15 cellular contexts compared by ENCODE assay signal in the genomic region with DNA sequence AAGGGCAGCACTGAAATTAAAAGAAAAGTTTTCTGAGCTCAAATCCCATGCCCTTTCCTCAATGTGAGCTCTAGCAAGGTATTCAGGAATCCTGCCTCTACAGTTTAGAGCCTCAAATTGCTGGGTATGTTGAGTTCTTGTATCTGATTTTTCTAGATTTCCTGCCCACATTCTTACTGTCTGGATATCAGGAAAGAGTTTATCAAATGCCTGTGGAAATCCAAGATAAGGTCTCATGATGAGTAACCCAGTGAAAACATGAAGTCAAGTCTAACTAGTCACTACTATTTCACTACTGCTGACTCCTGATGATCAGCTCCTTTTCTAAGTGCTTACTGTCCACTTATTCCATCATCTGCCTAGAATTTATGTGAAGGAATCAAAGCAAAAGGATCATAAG. TPM values are rescaled to one million over a fixed set of nuclear protein-coding genes. Genes with fewer than 3 reads are reported as not detected.
DNase-seq lines count a peak whose midpoint lies in the region; ATAC-seq and TF ChIP-seq lines count a peak whose summit lies in the region.
"Had no signal": no experiment of that assay in that cellular context is flagged by ENCODE, and none has a peak within 500 bp of the region (broad histone marks: within the 10 kb centered on the region; RNA-seq: fewer than 3 reads in every experiment).

No MANE protein-coding gene starts in this region.

- H3K27me3 ChIP-seq in esophagus squamous epithelium, result no peaks in the 10 kb centered on the region
- H3K27me3 ChIP-seq: SJCRH30, transverse colon had no signal

- H3K27ac ChIP-seq in esophagus squamous epithelium, result no peak overlapping the region
- H3K27ac ChIP-seq: SJCRH30 had no signal

- no peak for TF ChIP-seq POLR2A in esophagus squamous epithelium (IDR thresholded peaks at IDR 0.05)

- H3K4me1 Mint-ChIP-seq in natural killer cell treated with Interleukin-12 subunit alpha and Interleukin-12 subunit beta and Interleukin-15 and Interleukin-18, amount 100 ng/mL, for 72 hours (ENCODE audit: low read depth in 2 of 2), result peaks cover 40 to 50% of the 10 kb centered on the region in 2 donors
- H3K4me1 Mint-ChIP-seq in natural killer cell, result peaks cover 0 to 11% of the 10 kb centered on the region in 2 donors
- peaks cover 12 to 23% (median 18%) of the 10 kb centered on the region in 4 donors for H3K4me1 Mint-ChIP-seq in naive thymus-derived CD8-positive, alpha-beta T cell

- DNase-seq in natural killer cell treated with Interleukin-12 subunit alpha and Interleukin-12 subunit beta and Interleukin-15 and Interleukin-18, amount 100 ng/mL, for 72 hours (ENCODE audit: low spot score), result no peak
- DNase-seq in natural killer cell, result no peak
- DNase-seq in astrocyte of the hippocampus (ENCODE audit: low read depth, low spot score), result peak; percentile 60
- peak; percentile 82 for DNase-seq in iris pigment epithelial cell (ENCODE audit: low read depth)
- DNase-seq in esophagus squamous epithelium (lab: John Stamatoyannopoulos, UW), result no peak
- DNase-seq in NCI-H1694 (lab: John Stamatoyannopoulos, UW), result no peak
- DNase-seq in NCI-H2196 (lab: John Stamatoyannopoulos, UW; ENCODE audit: unreplicated experiment), result no peak
- no peak for DNase-seq in naive thymus-derived CD8-positive, alpha-beta T cell
- DNase-seq: amniotic stem cell, KBM-7, NCI-H1436, NCI-H82, SJCRH30, transverse colon had no signal

- no peak for TF ChIP-seq CTCF in natural killer cell (IDR thresholded peaks at IDR 0.05)
- no peak for TF ChIP-seq CTCF in esophagus squamous epithelium (IDR thresholded peaks at IDR 0.05)

- no peaks in the 10 kb centered on the region for H3K27me3 Mint-ChIP-seq in natural killer cell treated with Interleukin-12 subunit alpha and Interleukin-12 subunit beta and Interleukin-15 and Interleukin-18, amount 100 ng/mL, for 72 hours
- H3K27me3 Mint-ChIP-seq in natural killer cell (ENCODE audit: low read depth in 2 of 2), result no peaks in the 10 kb centered on the region
- H3K27me3 Mint-ChIP-seq in naive thymus-derived CD8-positive, alpha-beta T cell, result no peaks in the 10 kb centered on the region

- intact Hi-C loops in natural killer cell (cut with micrococcal nuclease) (no loop called here), esophagus squamous epithelium (cut with DNase I) (no loop called here)

- no peaks in the 10 kb centered on the region for H3K9me3 ChIP-seq in esophagus squamous epithelium
- H3K9me3 ChIP-seq: SJCRH30, transverse colon had no signal

- peak overlapping the region in 1 of 2 donors; percentile 30 for H3K27ac Mint-ChIP-seq in natural killer cell treated with Interleukin-12 subunit alpha and Interleukin-12 subunit beta and Interleukin-15 and Interleukin-18, amount 100 ng/mL, for 72 hours
- H3K27ac Mint-ChIP-seq in natural killer cell, result no peak overlapping the region
- H3K27ac Mint-ChIP-seq in naive thymus-derived CD8-positive, alpha-beta T cell, result peak overlapping the region in 3 of 10 donors; percentile 7 to 47 (median 40)

- peaks cover 5 to 23% (median 6%) of the 10 kb centered on the region in 3 donors for H3K4me1 ChIP-seq in esophagus squamous epithelium

- no peak for ATAC-seq in natural killer cell treated with Interleukin-12 subunit alpha and Interleukin-12 subunit beta and Interleukin-15 and Interleukin-18, amount 100 ng/mL, for 72 hours
- no peak for ATAC-seq in natural killer cell
- no peak for ATAC-seq in naive thymus-derived CD8-positive, alpha-beta T cell
- ATAC-seq: WTC11 had no signal

- no peaks in the 10 kb centered on the region for H3K9me3 Mint-ChIP-seq in natural killer cell treated with Interleukin-12 subunit alpha and Interleukin-12 subunit beta and Interleukin-15 and Interleukin-18, amount 100 ng/mL, for 72 hours
- no peaks in the 10 kb centered on the region for H3K9me3 Mint-ChIP-seq in natural killer cell
- H3K9me3 Mint-ChIP-seq in naive thymus-derived CD8-positive, alpha-beta T cell, result no peaks in the 10 kb centered on the region
- H3K9me3 Mint-ChIP-seq: WTC11 had no signal

- H3K36me3 ChIP-seq in esophagus squamous epithelium, result peaks cover 0 to 6% (median 0%) of the 10 kb centered on the region in 3 donors
- H3K36me3 ChIP-seq: transverse colon had no signal

- H3K36me3 Mint-ChIP-seq in natural killer cell treated with Interleukin-12 subunit alpha and Interleukin-12 subunit beta and Interleukin-15 and Interleukin-18, amount 100 ng/mL, for 72 hours, result peaks cover 19% of the 10 kb centered on the region
- no peaks in the 10 kb centered on the region for H3K36me3 Mint-ChIP-seq in natural killer cell
- H3K36me3 Mint-ChIP-seq in naive thymus-derived CD8-positive, alpha-beta T cell, result peaks cover 0 to 2% (median 2%) of the 10 kb centered on the region in 3 donors

- peak overlapping the region; percentile 50 for H3K4me3 Mint-ChIP-seq in natural killer cell treated with Interleukin-12 subunit alpha and Interleukin-12 subunit beta and Interleukin-15 and Interleukin-18, amount 100 ng/mL, for 72 hours
- H3K4me3 Mint-ChIP-seq in natural killer cell, result no peak overlapping the region
- no peak overlapping the region for H3K4me3 Mint-ChIP-seq in naive thymus-derived CD8-positive, alpha-beta T cell
- H3K4me3 Mint-ChIP-seq: WTC11 had no signal

- POLR2A ChIA-PET in naive thymus-derived CD8-positive, alpha-beta T cell (lab: Charles Lee), result interaction anchor here (0.9 to 2.6 kb wide), 2 partner anchors 48 to 50 kb away, joined by 3 to 5 read pairs; a partner anchor contains a TSS

- H3K4me3 ChIP-seq in esophagus squamous epithelium, result no peak overlapping the region
- H3K4me3 ChIP-seq: SJCRH30, transverse colon had no signal

RNA-seq across cellular contexts. Expression of a gene that starts 29.8 kb away (rescaled TPM):
- 100 to 1,000 TPM; 390 to 657 TPM for total RNA-seq in natural killer cell treated with Interleukin-12 subunit alpha and Interleukin-12 subunit beta and Interleukin-15 and Interleukin-18, amount 100 ng/mL, for 72 hours
- total RNA-seq in natural killer cell (10 to 100 TPM; 17.2 to 28.6 (median 19.1) TPM), esophagus squamous epithelium (100 to 1,000 TPM in 2 of 4 donors, 10 to 100 TPM in 2; 61.8 to 134 (median 109) TPM)
- total RNA-seq in naive thymus-derived CD8-positive, alpha-beta T cell, result 10 to 100 TPM; 20.7 to 26.5 TPM
- 10 to 100 TPM in 2 of 3 donors, 1 to 10 TPM in 1; 7.4 to 21.0 (median 12.7) TPM for polyA plus RNA-seq in naive thymus-derived CD8-positive, alpha-beta T cell

RNA-seq across cellular contexts. Expression of a gene that starts 50.4 kb away (rescaled TPM):
- total RNA-seq in natural killer cell treated with Interleukin-12 subunit alpha and Interleukin-12 subunit beta and Interleukin-15 and Interleukin-18, amount 100 ng/mL, for 72 hours, result 1 to 10 TPM in 1 of 2 donors, under 1 TPM in 1; 0.74 to 1.0 TPM
- total RNA-seq in natural killer cell (100 to 1,000 TPM; 132 to 180 (median 161) TPM), esophagus squamous epithelium (10 to 100 TPM in 3 of 4 donors, 1 to 10 TPM in 1; 7.0 to 53.0 (median 19.2) TPM)
- 100 to 1,000 TPM; 730 to 741 TPM for total RNA-seq in naive thymus-derived CD8-positive, alpha-beta T cell
- 100 to 1,000 TPM; 530 to 963 (median 585) TPM for polyA plus RNA-seq in naive thymus-derived CD8-positive, alpha-beta T cell

Comparison
In these comparisons a context has a peak if more than half of its experiments do, and no peak if none do; other contexts are left out.
1. DNase-seq: peak in astrocyte of the hippocampus (single experiment) and iris pigment epithelial cell (single experiment); none in natural killer cell treated with Interleukin-12 subunit alpha and Interleukin-12 subunit beta and Interleukin-15 and Interleukin-18, amount 100 ng/mL, for 72 hours (single experiment), natural killer cell (single experiment), esophagus squamous epithelium (single experiment), NCI-H1694 (single experiment), NCI-H2196 (single experiment) and naive thymus-derived CD8-positive, alpha-beta T cell (0 of 10).
2. RNA of a gene that starts 50.4 kb away (total RNA-seq): 730 to 741 TPM in naive thymus-derived CD8-positive, alpha-beta T cell; 132 to 180 TPM in natural killer cell, 7.0 to 53.0 TPM in esophagus squamous epithelium and 0.74 to 1.0 TPM in natural killer cell treated with Interleukin-12 subunit alpha and Interleukin-12 subunit beta and Interleukin-15 and Interleukin-18, amount 100 ng/mL, for 72 hours; every median in the first group is over 4 times any median in the second.